13 cellular contexts compared by ENCODE assay signal in the genomic region with DNA sequence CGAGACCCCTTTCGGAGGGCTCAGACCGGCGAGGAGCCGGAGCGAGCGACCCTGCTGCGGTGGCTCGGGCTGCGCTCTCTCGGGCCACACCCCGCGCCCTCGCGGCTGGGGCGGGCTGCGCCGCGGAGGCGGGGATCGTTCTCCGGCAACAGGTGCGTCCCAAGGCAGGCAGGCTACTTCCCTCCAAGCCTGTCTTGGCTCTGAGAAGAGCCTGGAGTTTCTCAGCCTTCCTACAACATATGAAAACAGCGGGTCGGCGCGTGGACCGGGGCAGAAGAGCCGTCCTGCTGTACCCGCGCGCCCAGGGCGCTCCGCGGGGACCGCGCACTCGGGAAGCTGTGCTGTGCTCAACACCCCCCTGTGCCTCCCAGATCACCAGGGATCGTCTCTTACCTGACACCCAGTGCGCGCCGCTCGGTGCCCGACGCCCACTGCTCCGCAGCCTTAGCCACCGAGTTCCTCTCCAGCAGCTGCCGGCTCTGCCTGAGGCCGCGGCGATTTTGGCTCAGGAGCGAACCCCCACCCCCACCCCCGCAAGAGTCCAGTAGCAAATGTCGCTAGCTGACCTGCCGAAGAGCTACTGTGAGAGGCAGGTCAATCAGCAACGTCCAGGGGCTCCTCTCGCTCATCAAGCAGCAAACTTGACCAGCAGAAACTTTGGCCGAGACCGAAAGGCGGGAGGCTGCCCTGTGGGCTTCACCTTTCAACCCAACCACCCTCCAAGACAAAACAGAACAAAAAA. TPM values are rescaled to one million over a fixed set of nuclear protein-coding genes. Genes with fewer than 3 reads are reported as not detected.
DNase-seq lines count a peak whose midpoint lies in the region; ATAC-seq, FAIRE-seq and TF ChIP-seq lines count a peak whose summit lies in the region.
"Had no signal": no experiment of that assay in that cellular context is flagged by ENCODE, and none has a peak within 500 bp of the region (broad histone marks: within the 10 kb centered on the region; RNA-seq: fewer than 3 reads in every experiment).

No MANE protein-coding gene starts in this region.

- H3K4me2 ChIP-seq in HepG2 (ENCODE audit: low read depth, low read length), result peak overlapping the region; percentile 78

- H3K4me3 ChIP-seq in cardiac muscle cell, result peak overlapping the region; percentile 14
- H3K4me3 ChIP-seq in HepG2 (replicated peaks in 1 of 3; ENCODE audit: insufficient read depth in 1 of 3, low read depth in 2 of 3, low read length in 3 of 3), result peak overlapping the region; percentile 17 to 64 (median 48); a peak in 5 of 6 replicates
- H3K4me3 ChIP-seq in suprapubic skin, result peak overlapping the region; percentile 41

- FAIRE-seq in HepG2 (lab: Jason Lieb, UNC), result no peak

- H3K27ac Mint-ChIP-seq in activated naive CD8-positive, alpha-beta T cell, result no peak overlapping the region

- peak in 1 of 2 donors; percentile 35 for DNase-seq in cardiac muscle cell (ENCODE audit: low read depth in 1 of 2, low spot score in 1 of 2)
- no peak for DNase-seq in Right ventricle myocardium superior
- DNase-seq in HepG2 (ENCODE audit: low spot score), result no peak
- no peak for DNase-seq in suprapubic skin (ENCODE audit: low spot score in 2 of 2)
- DNase-seq in glomerular visceral epithelial cell (ENCODE audit: extremely low spot score), result no peak
- no peak for DNase-seq in SW 1271 (lab: John Stamatoyannopoulos, UW)
- DNase-seq: COR-L47, dermis blood vessel endothelial cell, T1000 had no signal

- no TSS peak for BruUV-seq in HepG2 (replicated peaks; lab: Mats Ljungman, UMichigan)

- H3K9ac ChIP-seq in HepG2 (ENCODE audit: insufficient read depth, low read depth, low read length), result no peak overlapping the region; the same call in 1 of the 2 replicates

- H3K27me3 ChIP-seq in cardiac muscle cell, result peaks cover 100% of the 10 kb centered on the region
- H3K27me3 ChIP-seq in HepG2 (ENCODE audit: control insufficient read depth in 1 of 2, insufficient read depth in 2 of 2, low read length in 2 of 2), result peaks cover 16 to 62% of the 10 kb centered on the region in 2 experiments
- peaks cover 85% of the 10 kb centered on the region for H3K27me3 ChIP-seq in suprapubic skin

- POLR2A ChIA-PET in HepG2 (lab: Yijun Ruan, JAX), result no interaction called here

- ATAC-seq in Right ventricle myocardium superior (ENCODE audit: poor library complexity), result no peak
- ATAC-seq in HepG2, result peak; percentile 79
- ATAC-seq in GM21825 (IDR thresholded peaks at IDR 0.05; ENCODE audit: unreplicated experiment), result no peak

- H3K27me3 Mint-ChIP-seq in activated naive CD8-positive, alpha-beta T cell, result peaks cover 48% of the 10 kb centered on the region

- H3K4me3 Mint-ChIP-seq in activated naive CD8-positive, alpha-beta T cell, result peak overlapping the region; percentile 84

- H3K36me3 ChIP-seq in cardiac muscle cell (no peaks in the 10 kb centered on the region), HepG2 (replicated peaks in 1 of 2; ENCODE audit: control insufficient read depth in 1 of 2, insufficient read depth in 2 of 2, low read length in 2 of 2) (no peaks in the 10 kb centered on the region), suprapubic skin (no peaks in the 10 kb centered on the region)
- H3K36me3 ChIP-seq: tibial nerve had no signal

- TF ChIP-seq POLR2A in HepG2 (IDR thresholded peaks at IDR 0.05; ENCODE audit: insufficient read depth in 1 of 2, low read depth in 2 of 2, low read length in 2 of 2), result no peak
- no peak for TF ChIP-seq POLR2A in suprapubic skin (IDR thresholded peaks at IDR 0.05)

- WGBS in HepG2 (ENCODE audit: low lambda C conversion rate), result 10% methylated on average over 23 of the region's 60 CpGs
- WGBS in suprapubic skin, result 13% methylated on average over 31 of the region's 60 CpGs

- peak overlapping the region; percentile 23 for H2AFZ ChIP-seq in HepG2 (ENCODE audit: low read length)

- no peaks in the 10 kb centered on the region for H3K9me3 Mint-ChIP-seq in activated naive CD8-positive, alpha-beta T cell (ENCODE audit: low read depth)

- H3K27ac ChIP-seq in cardiac muscle cell (no peak overlapping the region), HepG2 (ENCODE audit: extremely low read length, insufficient read depth, low read length) (no peak overlapping the region), suprapubic skin (no peak overlapping the region)
- H3K27ac ChIP-seq: tibial nerve had no signal

- H3K79me2 ChIP-seq in HepG2 (ENCODE audit: insufficient read depth, low read length), result no peaks in the 10 kb centered on the region

- TF ChIP-seq CTCF in cardiac muscle cell (IDR thresholded peaks at IDR 0.05; ENCODE audit: low read depth, low read length), result no peak
- no peak for TF ChIP-seq CTCF in HepG2 (CRISPR knock-in tag; IDR thresholded peaks at IDR 0.05)
- no peak for TF ChIP-seq CTCF in suprapubic skin (IDR thresholded peaks at IDR 0.05)

- no peaks in the 10 kb centered on the region for H3K4me1 ChIP-seq in cardiac muscle cell (ENCODE audit: low read depth)
- peaks cover 13% of the 10 kb centered on the region; the same call in 1 of the 2 replicates for H3K4me1 ChIP-seq in HepG2 (ENCODE audit: insufficient read depth, low read length)
- H3K4me1 ChIP-seq in suprapubic skin, result peaks cover 51% of the 10 kb centered on the region

- H3K36me3 Mint-ChIP-seq in activated naive CD8-positive, alpha-beta T cell, result no peaks in the 10 kb centered on the region

- intact Hi-C loops in Right ventricle myocardium superior (cut with DNase I), result no loop called here
- intact Hi-C loops in HepG2 (cut with micrococcal nuclease; ENCODE audit: unreplicated experiment), result no loop called here

- no peak for TF ChIP-seq RAD21 in HepG2 (CRISPR knock-in tag; IDR thresholded peaks at IDR 0.05)

- in situ Hi-C loops in HepG2 (cut with HindIII; ENCODE audit: extremely low pct_ligation_motif_present, low pct_unique_long_range_greater_than_20kb), result no loop called here

- CTCF ChIA-PET in HepG2 (lab: Yijun Ruan, JAX; ENCODE audit: low intra/inter-chr PET ratio, low total read pairs), result no interaction called here

- TF ChIP-seq EP300 in HepG2 (IDR thresholded peaks at IDR 0.05; ENCODE audit: low read depth in 2 of 2, low read length in 2 of 2) (no peak), HepG2 (CRISPR knock-in tag; IDR thresholded peaks at IDR 0.05; ENCODE audit: borderline replicate concordance) (no peak), suprapubic skin (IDR thresholded peaks at IDR 0.05) (no peak)

- no peaks in the 10 kb centered on the region for H4K20me1 ChIP-seq in HepG2 (ENCODE audit: insufficient read depth, low read length)

- H3K4me1 Mint-ChIP-seq in activated naive CD8-positive, alpha-beta T cell (ENCODE audit: low read depth), result peaks cover 34% of the 10 kb centered on the region

- H3K9me3 ChIP-seq in cardiac muscle cell (ENCODE audit: low read depth), result no peaks in the 10 kb centered on the region
- H3K9me3 ChIP-seq in HepG2 (ENCODE audit: low read length), result no peaks in the 10 kb centered on the region
- H3K9me3 ChIP-seq in suprapubic skin, result no peaks in the 10 kb centered on the region
- H3K9me3 ChIP-seq: tibial nerve had no signal

TF ChIP-seq in HepG2, 621 proteins besides CTCF, POLR2A, EP300 and RAD21 (continues in another document):
- no peak for TF ChIP-seq ZNF230 (CRISPR knock-in tag; IDR thresholded peaks at IDR 0.05)
- TF ChIP-seq MIXL1 (CRISPR knock-in tag; IDR thresholded peaks at IDR 0.05), result no peak
- peak; percentile 47; the same call in 1 of the 2 replicates for TF ChIP-seq KDM5B (CRISPR knock-in tag; IDR thresholded peaks at IDR 0.05; ENCODE audit: borderline replicate concordance)
- no peak for TF ChIP-seq NFKB2 (CRISPR knock-in tag; IDR thresholded peaks at IDR 0.05; ENCODE audit: borderline replicate concordance)
- no peak for TF ChIP-seq HDAC1 (CRISPR knock-in tag; IDR thresholded peaks at IDR 0.05)

RNA-seq across cellular contexts. Expression of a gene that starts 3.7 kb away (rescaled TPM):
- total RNA-seq in cardiac muscle cell (not detected in 2 replicates), Right ventricle myocardium superior (not detected), HepG2 (2016; rRNA removed; fragmentation: Illumina TruSeq; extraction: Trizol) (not detected in 2 replicates), suprapubic skin (under 1 TPM in 1 of 4 donors, not detected in 3; 0.29 TPM)
- polyA plus RNA-seq in cardiac muscle cell (not detected in 2 replicates), HepG2 (2011; rRNA removed) (0.03 TPM in 1 of 2 replicates, not detected in the other)
- not detected in 2 replicates for total RNA-seq in HepG2 (2016; cell fraction: cytosol; rRNA removed; fragmentation: Illumina TruSeq; extraction: Trizol; ENCODE audit: low read depth)
- not detected in 2 replicates for total RNA-seq in HepG2 (2016; cell fraction: insoluble cytoplasmic fraction; rRNA removed; fragmentation: Illumina TruSeq; extraction: Trizol)
- total RNA-seq in HepG2 (2016; cell fraction: membrane; rRNA removed; fragmentation: Illumina TruSeq; extraction: Trizol), result not detected in 2 replicates
- total RNA-seq in HepG2 (2016; cell fraction: nucleus; rRNA removed; fragmentation: Illumina TruSeq; extraction: Trizol), result not detected in 2 replicates
- 0.03 TPM in 1 of 2 replicates, not detected in the other for polyA plus RNA-seq in HepG2 (2011; cell fraction: cytosol; rRNA removed)
- polyA plus RNA-seq in HepG2 (2011; cell fraction: nucleus; rRNA removed), result not detected in 2 replicates
- polyA plus RNA-seq in HepG2 (2012), result not detected in 2 replicates
- polyA plus RNA-seq in HepG2 (2016; cell fraction: cytosol; fragmentation: Illumina TruSeq; extraction: Trizol; ENCODE audit: low read depth), result not detected in 2 replicates
- not detected in 2 replicates for polyA plus RNA-seq in HepG2 (2016; cell fraction: insoluble cytoplasmic fraction; fragmentation: Illumina TruSeq; extraction: Trizol; ENCODE audit: low read depth)
- not detected in 2 replicates for polyA plus RNA-seq in HepG2 (2016; cell fraction: membrane; fragmentation: Illumina TruSeq; extraction: Trizol; ENCODE audit: low read depth)
- polyA plus RNA-seq in HepG2 (2016; cell fraction: nucleus; fragmentation: Illumina TruSeq; extraction: Trizol; ENCODE audit: insufficient read depth, low read depth), result not detected in 2 replicates
- polyA minus RNA-seq in HepG2 (2011; rRNA and poly(A)+ RNA removed; ENCODE audit: low replicate concordance), result not detected in 2 replicates
- polyA minus RNA-seq in HepG2 (2011; cell fraction: cytosol; rRNA and poly(A)+ RNA removed), result not detected in 2 replicates
- polyA minus RNA-seq in HepG2 (2011; cell fraction: nucleus; rRNA and poly(A)+ RNA removed), result not detected in 2 replicates
- total RNA-seq: dermis blood vessel endothelial cell, M059J, tibial nerve had no signal
